Comparison of ENCODE assay signal across 18 cellular contexts in genomic region chr9:12934515-12935301, GRCh38.
DNase-seq lines count a peak whose midpoint lies in the region; ATAC-seq, FAIRE-seq and TF ChIP-seq lines count a peak whose summit lies in the region.
"Had no signal": no experiment of that assay in that cellular context is flagged by ENCODE, and none has a peak within 500 bp of the region (broad histone marks: within the 10 kb centered on the region; RNA-seq: fewer than 3 reads in every experiment).

No MANE protein-coding gene starts in this region.

- ATAC-seq in WTC11: peak; percentile 19; the same call in 1 of the 2 replicates
- ATAC-seq in stimulated activated naive CD8-positive, alpha-beta T cell treated with anti-CD3 and anti-CD28 coated beads, Interleukin-15, Interleukin-2, amounts not matched to agents 100 U/mL and 50 U/mL, for 24 hours: no peak
- ATAC-seq: activated CD4-positive, CD25-positive, alpha-beta regulatory T cell treated with anti-CD3 and anti-CD28 coated beads, Interleukin-2, amount 50 U/mL, for 24 hours; Panc1 had no signal

- POLR2A ChIA-PET in WTC11 (lab: Charles Lee): no interaction called here

- peak overlapping the region; percentile 46 for H3K4me2 ChIP-seq in keratinocyte (ENCODE audit: control insufficient read depth, extremely low read depth, insufficient read depth, low read depth, low read length)

- no peak overlapping the region for H3K4me3 Mint-ChIP-seq in WTC11
- H3K4me3 Mint-ChIP-seq in activated naive CD8-positive, alpha-beta T cell treated with anti-CD3 and anti-CD28 coated beads for 36 hours: no peak overlapping the region
- H3K4me3 Mint-ChIP-seq: T-helper 1 cell treated with Interleukin-12 subunit alpha and Interleukin-12 subunit beta and Interleukin-4 antibody, amounts not matched to agents 30 μg/mL and 1 μg/mL, for 36 hours had no signal

- DNase-seq in WTC11 (ENCODE audit: low spot score) (no peak), keratinocyte (ENCODE audit: low read depth, low spot score) (no peak), tibial artery (peak in 1 of 2 donors; percentile 72), NCI-H774 (lab: John Stamatoyannopoulos, UW) (no peak)
- DNase-seq in stimulated activated naive CD8-positive, alpha-beta T cell treated with anti-CD3 and anti-CD28 coated beads, Interleukin-15, Interleukin-2, amounts not matched to agents 100 U/mL and 50 U/mL, for 24 hours: no peak
- DNase-seq in activated naive CD8-positive, alpha-beta T cell treated with anti-CD3 and anti-CD28 coated beads for 36 hours: no peak
- DNase-seq: activated naive CD4-positive, alpha-beta T cell treated with anti-CD3 and anti-CD28 coated beads, Interleukin-2, amount 50 U/mL, for 16 hours; activated T-cell treated with anti-CD3 and anti-CD28 coated beads for 4 hours; caudate nucleus; Kasumi-1; NCI-H1694 treated with DMSO at 0.1 percent for 48 hours; NCI-H524; stimulated activated naive CD4-positive, alpha-beta T cell had no signal

- H3K4me3 ChIP-seq in HUES48 (ENCODE audit: low read depth, low read length): no peak overlapping the region
- no peak overlapping the region for H3K4me3 ChIP-seq in keratinocyte (ENCODE audit: control insufficient read depth in 2 of 3, extremely low read depth in 1 of 3, insufficient read depth in 2 of 3, low read depth in 1 of 3, low read length in 3 of 3)
- H3K4me3 ChIP-seq in tibial artery: no peak overlapping the region

- no peaks in the 10 kb centered on the region for H3K9me3 ChIP-seq in HUES48 (ENCODE audit: control insufficient read depth, insufficient read depth, low read length)
- no peaks in the 10 kb centered on the region for H3K9me3 ChIP-seq in keratinocyte (ENCODE audit: control insufficient read depth, low read depth, low read length)
- H3K9me3 ChIP-seq in tibial artery: no peaks in the 10 kb centered on the region

- no peaks in the 10 kb centered on the region for H3K9me1 ChIP-seq in keratinocyte (ENCODE audit: control insufficient read depth, extremely low read depth, insufficient read depth, low read length)

- H3K9me3 Mint-ChIP-seq in WTC11: no peaks in the 10 kb centered on the region
- H3K9me3 Mint-ChIP-seq in activated naive CD8-positive, alpha-beta T cell treated with anti-CD3 and anti-CD28 coated beads for 36 hours: no peaks in the 10 kb centered on the region
- H3K9me3 Mint-ChIP-seq: HFFc6 had no signal

- H3K4me1 Mint-ChIP-seq in WTC11: peaks cover 36% of the 10 kb centered on the region
- H3K4me1 Mint-ChIP-seq in activated naive CD8-positive, alpha-beta T cell treated with anti-CD3 and anti-CD28 coated beads for 36 hours: no peaks in the 10 kb centered on the region

- H3K9ac ChIP-seq in HUES48 (ENCODE audit: low read depth, low read length) (no peak overlapping the region), keratinocyte (ENCODE audit: control insufficient read depth, extremely low read depth, insufficient read depth, low read length) (no peak overlapping the region)

- peak overlapping the region; percentile 64 for H3K27ac ChIP-seq in HUES48 (ENCODE audit: low read depth, low read length)
- peak overlapping the region; percentile 25 for H3K27ac ChIP-seq in keratinocyte (ENCODE audit: control insufficient read depth, insufficient read depth, low read length)
- H3K27ac ChIP-seq in tibial artery: peak overlapping the region; percentile 24 to 35

- no peaks in the 10 kb centered on the region for H3K27me3 ChIP-seq in HUES48 (ENCODE audit: control insufficient read depth, insufficient read depth, low read length)
- H3K27me3 ChIP-seq in keratinocyte (ENCODE audit: control insufficient read depth, extremely low read depth, insufficient read depth, low read length): no peaks in the 10 kb centered on the region
- H3K27me3 ChIP-seq in tibial artery: no peaks in the 10 kb centered on the region

- H3K36me3 ChIP-seq in HUES48 (ENCODE audit: control insufficient read depth, insufficient read depth, low read length) (no peaks in the 10 kb centered on the region), keratinocyte (ENCODE audit: control insufficient read depth in 2 of 2, extremely low read depth in 1 of 2, insufficient read depth in 2 of 2, low read length in 2 of 2) (no peaks in the 10 kb centered on the region), tibial artery (no peaks in the 10 kb centered on the region)

- intact Hi-C loops in tibial artery (cut with DNase I; ENCODE audit: low total_unique reads): no loop called here

- CTCF ChIA-PET in WTC11 (lab: Charles Lee): interaction anchor here (0.6 kb wide), 1 partner anchor 216 kb away, joined by 3 read pairs; no protein-coding TSS in a partner anchor

- no peaks in the 10 kb centered on the region for H3K27me3 Mint-ChIP-seq in WTC11 (ENCODE audit: low read depth)
- no peaks in the 10 kb centered on the region for H3K27me3 Mint-ChIP-seq in activated naive CD8-positive, alpha-beta T cell treated with anti-CD3 and anti-CD28 coated beads for 36 hours

- dilution Hi-C loops in keratinocyte (cut with MboI; ENCODE audit: extremely low pct_ligation_motif_present, low sequenced_read_pairs): no loop called here

- H3K79me2 ChIP-seq in keratinocyte (ENCODE audit: control insufficient read depth, insufficient read depth, low read length): no peaks in the 10 kb centered on the region

- TF ChIP-seq CTCF in WTC11 (IDR thresholded peaks at IDR 0.05) (no peak), keratinocyte (optimal IDR thresholded peaks at IDR 0.05 in 1 of 3, IDR thresholded peaks at IDR 0.05 in 1 of 3, conservative IDR thresholded peaks at IDR 0.05 in 1 of 3; ENCODE audit: extremely low read depth in 1 of 3, insufficient read depth in 2 of 3, low read length in 3 of 3) (no peak), tibial artery (IDR thresholded peaks at IDR 0.05) (no peak)

- H3K36me3 Mint-ChIP-seq in WTC11: no peaks in the 10 kb centered on the region
- no peaks in the 10 kb centered on the region for H3K36me3 Mint-ChIP-seq in activated naive CD8-positive, alpha-beta T cell treated with anti-CD3 and anti-CD28 coated beads for 36 hours

- H2AFZ ChIP-seq in keratinocyte (ENCODE audit: control insufficient read depth, low read length): no peak overlapping the region

- peaks cover 16% of the 10 kb centered on the region for H3K4me1 ChIP-seq in HUES48 (ENCODE audit: control insufficient read depth, insufficient read depth, low read length)
- peaks cover 16% of the 10 kb centered on the region for H3K4me1 ChIP-seq in keratinocyte (ENCODE audit: control insufficient read depth, extremely low read depth, insufficient read depth, low read length)
- H3K4me1 ChIP-seq in tibial artery: peaks cover 0 to 29% (median 16%) of the 10 kb centered on the region in 4 donors

- H3K27ac Mint-ChIP-seq in WTC11: peak overlapping the region; percentile 36
- H3K27ac Mint-ChIP-seq in activated naive CD8-positive, alpha-beta T cell treated with anti-CD3 and anti-CD28 coated beads for 36 hours: no peak overlapping the region
- H3K27ac Mint-ChIP-seq: T-helper 1 cell treated with Interleukin-12 subunit alpha and Interleukin-12 subunit beta and Interleukin-4 antibody, amounts not matched to agents 30 μg/mL and 1 μg/mL, for 36 hours had no signal

- peak; percentile 36 for FAIRE-seq in keratinocyte (lab: Jason Lieb, UNC)

- no peaks in the 10 kb centered on the region for H4K20me1 ChIP-seq in keratinocyte (ENCODE audit: control insufficient read depth, extremely low read depth, insufficient read depth, low read length)

TF ChIP-seq in WTC11, 78 proteins besides CTCF, POLR2A, EP300 and RAD21 (continues in another document):
- TF ChIP-seq GRHL2 (CRISPR knock-in tag; IDR thresholded peaks at IDR 0.05; ENCODE audit: insufficient replicate concordance, severe bottlenecking) (no peak), HMGXB4 (CRISPR knock-in tag; IDR thresholded peaks at IDR 0.05) (no peak), GABPB1 (CRISPR knock-in tag; IDR thresholded peaks at IDR 0.05) (no peak), EMX1 (CRISPR knock-in tag; IDR thresholded peaks at IDR 0.05) (no peak)
- TF ChIP-seq, protein P1, sequence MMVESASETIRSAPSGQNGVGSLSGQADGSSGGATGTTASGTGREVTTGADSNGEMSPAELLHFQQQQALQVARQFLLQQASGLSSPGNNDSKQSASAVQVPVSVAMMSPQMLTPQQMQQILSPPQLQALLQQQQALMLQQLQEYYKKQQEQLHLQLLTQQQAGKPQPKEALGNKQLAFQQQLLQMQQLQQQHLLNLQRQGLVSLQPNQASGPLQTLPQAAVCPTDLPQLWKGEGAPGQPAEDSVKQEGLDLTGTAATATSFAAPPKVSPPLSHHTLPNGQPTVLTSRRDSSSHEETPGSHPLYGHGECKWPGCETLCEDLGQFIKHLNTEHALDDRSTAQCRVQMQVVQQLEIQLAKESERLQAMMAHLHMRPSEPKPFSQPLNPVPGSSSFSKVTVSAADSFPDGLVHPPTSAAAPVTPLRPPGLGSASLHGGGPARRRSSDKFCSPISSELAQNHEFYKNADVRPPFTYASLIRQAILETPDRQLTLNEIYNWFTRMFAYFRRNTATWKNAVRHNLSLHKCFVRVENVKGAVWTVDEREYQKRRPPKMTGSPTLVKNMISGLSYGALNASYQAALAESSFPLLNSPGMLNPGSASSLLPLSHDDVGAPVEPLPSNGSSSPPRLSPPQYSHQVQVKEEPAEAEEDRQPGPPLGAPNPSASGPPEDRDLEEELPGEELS (CRISPR knock-in tag; IDR thresholded peaks at IDR 0.05): no peak
